11 cellular contexts compared by ENCODE assay signal in genomic region chrX:153830632-153831434, GRCh38. TPM values are rescaled to one million over a fixed set of nuclear protein-coding genes. Genes with fewer than 3 reads are reported as not detected.
DNase-seq lines count a peak whose midpoint lies in the region; ATAC-seq and TF ChIP-seq lines count a peak whose summit lies in the region.
"Had no signal": no experiment of that assay in that cellular context is flagged by ENCODE, and none has a peak within 500 bp of the region (broad histone marks: within the 10 kb centered on the region; RNA-seq: fewer than 3 reads in every experiment).

No MANE protein-coding gene starts in this region.

- no peak for TF ChIP-seq CTCF in GM10266 (IDR thresholded peaks at IDR 0.05; ENCODE audit: control insufficient read depth, insufficient read depth, low read depth, missing control alignments)
- TF ChIP-seq CTCF in neural crest cell (conservative IDR thresholded peaks at IDR 0.05) = no peak

- peaks cover 12% of the 10 kb centered on the region for H3K4me1 Mint-ChIP-seq in central memory CD8-positive, alpha-beta T cell
- H3K4me1 Mint-ChIP-seq in neural crest cell = peaks cover 11% of the 10 kb centered on the region

- ATAC-seq in central memory CD8-positive, alpha-beta T cell (replicated peaks; ENCODE audit: extremely low read depth, poor library complexity, severe bottlenecking) = no peak
- ATAC-seq in HG02852 (IDR thresholded peaks at IDR 0.05; ENCODE audit: unreplicated experiment) = no peak
- ATAC-seq in GM18517 (IDR thresholded peaks at IDR 0.05; ENCODE audit: unreplicated experiment) = no peak

- peak overlapping the region; percentile 56 for H3K4me3 Mint-ChIP-seq in central memory CD8-positive, alpha-beta T cell
- peak overlapping the region; percentile 65 for H3K4me3 Mint-ChIP-seq in neural crest cell

- no peaks in the 10 kb centered on the region for H3K27me3 Mint-ChIP-seq in central memory CD8-positive, alpha-beta T cell
- no peaks in the 10 kb centered on the region for H3K27me3 Mint-ChIP-seq in neural crest cell (ENCODE audit: low read depth)

- no peaks in the 10 kb centered on the region for H3K9me3 Mint-ChIP-seq in central memory CD8-positive, alpha-beta T cell
- H3K9me3 Mint-ChIP-seq in neural crest cell = peaks cover 2% of the 10 kb centered on the region

- DNase-seq in DMS79 treated with DMSO at 0.1 percent for 48 hours (lab: John Stamatoyannopoulos, UW) (peak; percentile 0), DMS79 (lab: John Stamatoyannopoulos, UW) (no peak), GM10266 (ENCODE audit: extremely low spot score) (peak; percentile 26), neural crest cell (ENCODE audit: low read depth, low spot score) (no peak), glomerular visceral epithelial cell (ENCODE audit: extremely low spot score) (no peak)
- no peak for DNase-seq in central memory CD8-positive, alpha-beta T cell (ENCODE audit: low spot score in 2 of 2)
- DNase-seq: stimulated activated CD4-positive, alpha-beta T cell treated with anti-CD3 and anti-CD28 coated beads, Interleukin-2, amount 100 ng/mL, for 24 hours; transverse colon had no signal

- H3K27ac Mint-ChIP-seq in central memory CD8-positive, alpha-beta T cell (ENCODE audit: low read depth) = no peak overlapping the region
- H3K27ac Mint-ChIP-seq in neural crest cell (ENCODE audit: unreplicated experiment) = no peak overlapping the region

- peaks cover 3% of the 10 kb centered on the region for H3K36me3 Mint-ChIP-seq in central memory CD8-positive, alpha-beta T cell (ENCODE audit: insufficient read depth)
- peaks cover 5% of the 10 kb centered on the region for H3K36me3 Mint-ChIP-seq in neural crest cell (ENCODE audit: low read depth)

RNA-seq across cellular contexts. Expression of gene PDZD4, which starts 0.5 kb away (rescaled TPM):
- 48.8 and 52.5 TPM in 2 replicates for total RNA-seq in neural crest cell
- total RNA-seq: OCI-LY7 had no signal

RNA-seq across cellular contexts. Expression of gene SSR4, which starts 36.4 kb away (rescaled TPM):
- 183 and 187 TPM in 2 replicates for total RNA-seq in neural crest cell

RNA-seq across cellular contexts. Expression of gene IDH3G, which starts 36.7 kb away (rescaled TPM):
- 50.2 and 52.6 TPM in 2 replicates for total RNA-seq in neural crest cell

RNA-seq across cellular contexts. Expression of gene SRPK3, which starts 50.0 kb away (rescaled TPM):
- 0.14 and 0.30 TPM in 2 replicates for total RNA-seq in neural crest cell
- total RNA-seq: OCI-LY7 had no signal

RNA-seq across cellular contexts. Expression of gene L1CAM, which starts 55.1 kb away (rescaled TPM):
- 133 and 137 TPM in 2 replicates for total RNA-seq in neural crest cell
- total RNA-seq: OCI-LY7 had no signal

Comparison
In these comparisons a context has a peak if more than half of its experiments do, and no peak if none do; other contexts are left out.
1. DNase-seq: peak in DMS79 treated with DMSO at 0.1 percent for 48 hours (single experiment) and GM10266 (single experiment); none in DMS79 (single experiment), central memory CD8-positive, alpha-beta T cell (0 of 2), neural crest cell (single experiment) and glomerular visceral epithelial cell (single experiment).